Comparison of ENCODE assay signal across 8 cellular contexts in genomic region chr1:43389326-43390313, GRCh38.
DNase-seq lines count a peak whose midpoint lies in the region; ATAC-seq and TF ChIP-seq lines count a peak whose summit lies in the region.

A gene with protein sequence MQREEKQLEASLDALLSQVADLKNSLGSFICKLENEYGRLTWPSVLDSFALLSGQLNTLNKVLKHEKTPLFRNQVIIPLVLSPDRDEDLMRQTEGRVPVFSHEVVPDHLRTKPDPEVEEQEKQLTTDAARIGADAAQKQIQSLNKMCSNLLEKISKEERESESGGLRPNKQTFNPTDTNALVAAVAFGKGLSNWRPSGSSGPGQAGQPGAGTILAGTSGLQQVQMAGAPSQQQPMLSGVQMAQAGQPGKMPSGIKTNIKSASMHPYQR (minus strand): TSS chr1:43389800. CDS start chr1:43389764, 36 bp downstream.
TSS of gene SZT2 (plus strand) at chr1:43389899. CDS start at chr1:43389969, 70 bp downstream.

- peak within 1 kb of the TSS; percentile 100 for H3K27ac Mint-ChIP-seq in activated naive CD4-positive, alpha-beta T cell treated with anti-CD3 and anti-CD28 coated beads, Interleukin-2, amount 50 U/mL, for 24 hours

- peak; percentile 88 for ATAC-seq in HG02588 (IDR thresholded peaks at IDR 0.05; ENCODE audit: unreplicated experiment)
- ATAC-seq in SK-N-SH treated with all-trans-retinoic acid at 6 μM for 48 hours: peak; percentile 98

- peaks cover 7% of the 10 kb centered on the region for H3K36me3 Mint-ChIP-seq in activated naive CD4-positive, alpha-beta T cell treated with anti-CD3 and anti-CD28 coated beads, Interleukin-2, amount 50 U/mL, for 24 hours

- H3K27me3 Mint-ChIP-seq in activated naive CD4-positive, alpha-beta T cell treated with anti-CD3 and anti-CD28 coated beads, Interleukin-2, amount 50 U/mL, for 24 hours: no peaks in the 10 kb centered on the region

- H3K4me1 Mint-ChIP-seq in activated naive CD4-positive, alpha-beta T cell treated with anti-CD3 and anti-CD28 coated beads, Interleukin-2, amount 50 U/mL, for 24 hours: peaks cover 62% of the 10 kb centered on the region

- peak within 1 kb of the TSS; percentile 100 for H3K4me3 Mint-ChIP-seq in activated naive CD4-positive, alpha-beta T cell treated with anti-CD3 and anti-CD28 coated beads, Interleukin-2, amount 50 U/mL, for 24 hours

- DNase-seq in GM04504 (ENCODE audit: low read depth) (peak; percentile 87), NCI-H1092 treated with DMSO at 0.1 percent for 48 hours (lab: John Stamatoyannopoulos, UW) (peak; percentile 97), globus pallidus (ENCODE audit: low spot score) (peak; percentile 95), nucleus accumbens (lab: John Stamatoyannopoulos, UW) (peak; percentile 58 to 97 (median 91)), superior temporal gyrus (ENCODE audit: extremely low spot score) (peak; percentile 99)

- no peaks in the 10 kb centered on the region for H3K9me3 Mint-ChIP-seq in activated naive CD4-positive, alpha-beta T cell treated with anti-CD3 and anti-CD28 coated beads, Interleukin-2, amount 50 U/mL, for 24 hours

TF ChIP-seq in SK-N-SH treated with all-trans-retinoic acid at 6 μM for 48 hours, 23 proteins besides CTCF, POLR2A, EP300 and RAD21:
- no peak for TF ChIP-seq TOX (CRISPR knock-in tag; IDR thresholded peaks at IDR 0.05; ENCODE audit: borderline replicate concordance)
- no peak for TF ChIP-seq ARNTL (CRISPR knock-in tag; IDR thresholded peaks at IDR 0.05; ENCODE audit: borderline replicate concordance, low read depth)
- TF ChIP-seq SNAI2 (CRISPR knock-in tag; IDR thresholded peaks at IDR 0.05): no peak
- TF ChIP-seq RARB (CRISPR knock-in tag; IDR thresholded peaks at IDR 0.05): no peak
- TF ChIP-seq PPARA (CRISPR knock-in tag; IDR thresholded peaks at IDR 0.05; ENCODE audit: borderline replicate concordance): no peak
- TF ChIP-seq, protein P1, sequence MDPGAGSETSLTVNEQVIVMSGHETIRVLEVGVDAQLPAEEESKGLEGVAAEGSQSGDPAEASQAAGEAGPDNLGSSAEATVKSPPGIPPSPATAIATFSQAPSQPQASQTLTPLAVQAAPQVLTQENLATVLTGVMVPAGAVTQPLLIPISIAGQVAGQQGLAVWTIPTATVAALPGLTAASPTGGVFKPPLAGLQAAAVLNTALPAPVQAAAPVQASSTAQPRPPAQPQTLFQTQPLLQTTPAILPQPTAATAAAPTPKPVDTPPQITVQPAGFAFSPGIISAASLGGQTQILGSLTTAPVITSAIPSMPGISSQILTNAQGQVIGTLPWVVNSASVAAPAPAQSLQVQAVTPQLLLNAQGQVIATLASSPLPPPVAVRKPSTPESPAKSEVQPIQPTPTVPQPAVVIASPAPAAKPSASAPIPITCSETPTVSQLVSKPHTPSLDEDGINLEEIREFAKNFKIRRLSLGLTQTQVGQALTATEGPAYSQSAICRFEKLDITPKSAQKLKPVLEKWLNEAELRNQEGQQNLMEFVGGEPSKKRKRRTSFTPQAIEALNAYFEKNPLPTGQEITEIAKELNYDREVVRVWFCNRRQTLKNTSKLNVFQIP (CRISPR knock-in tag; IDR thresholded peaks at IDR 0.05; ENCODE audit: borderline replicate concordance, low read depth): no peak
- no peak for TF ChIP-seq ZNF70 (CRISPR knock-in tag; IDR thresholded peaks at IDR 0.05)
- no peak for TF ChIP-seq ISL1 (CRISPR knock-in tag; IDR thresholded peaks at IDR 0.05)
- no peak for TF ChIP-seq OSR1 (CRISPR knock-in tag; IDR thresholded peaks at IDR 0.05)
- no peak for TF ChIP-seq ZFP3 (CRISPR knock-in tag; IDR thresholded peaks at IDR 0.05)
- TF ChIP-seq ZNF565 (CRISPR knock-in tag; conservative IDR thresholded peaks at IDR 0.05; ENCODE audit: low read depth): no peak
- no peak for TF ChIP-seq BACH2 (CRISPR knock-in tag; IDR thresholded peaks at IDR 0.05; ENCODE audit: borderline replicate concordance)
- TF ChIP-seq TCF4 (CRISPR knock-in tag; IDR thresholded peaks at IDR 0.05; ENCODE audit: borderline replicate concordance): no peak
- TF ChIP-seq, protein P2, sequence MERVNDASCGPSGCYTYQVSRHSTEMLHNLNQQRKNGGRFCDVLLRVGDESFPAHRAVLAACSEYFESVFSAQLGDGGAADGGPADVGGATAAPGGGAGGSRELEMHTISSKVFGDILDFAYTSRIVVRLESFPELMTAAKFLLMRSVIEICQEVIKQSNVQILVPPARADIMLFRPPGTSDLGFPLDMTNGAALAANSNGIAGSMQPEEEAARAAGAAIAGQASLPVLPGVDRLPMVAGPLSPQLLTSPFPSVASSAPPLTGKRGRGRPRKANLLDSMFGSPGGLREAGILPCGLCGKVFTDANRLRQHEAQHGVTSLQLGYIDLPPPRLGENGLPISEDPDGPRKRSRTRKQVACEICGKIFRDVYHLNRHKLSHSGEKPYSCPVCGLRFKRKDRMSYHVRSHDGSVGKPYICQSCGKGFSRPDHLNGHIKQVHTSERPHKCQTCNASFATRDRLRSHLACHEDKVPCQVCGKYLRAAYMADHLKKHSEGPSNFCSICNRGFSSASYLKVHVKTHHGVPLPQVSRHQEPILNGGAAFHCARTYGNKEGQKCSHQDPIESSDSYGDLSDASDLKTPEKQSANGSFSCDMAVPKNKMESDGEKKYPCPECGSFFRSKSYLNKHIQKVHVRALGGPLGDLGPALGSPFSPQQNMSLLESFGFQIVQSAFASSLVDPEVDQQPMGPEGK (CRISPR knock-in tag; IDR thresholded peaks at IDR 0.05; ENCODE audit: borderline replicate concordance): no peak
- TF ChIP-seq ZFP30 (CRISPR knock-in tag; IDR thresholded peaks at IDR 0.05): no peak
- no peak for TF ChIP-seq GLIS3 (CRISPR knock-in tag; IDR thresholded peaks at IDR 0.05)
- TF ChIP-seq, protein P3, sequence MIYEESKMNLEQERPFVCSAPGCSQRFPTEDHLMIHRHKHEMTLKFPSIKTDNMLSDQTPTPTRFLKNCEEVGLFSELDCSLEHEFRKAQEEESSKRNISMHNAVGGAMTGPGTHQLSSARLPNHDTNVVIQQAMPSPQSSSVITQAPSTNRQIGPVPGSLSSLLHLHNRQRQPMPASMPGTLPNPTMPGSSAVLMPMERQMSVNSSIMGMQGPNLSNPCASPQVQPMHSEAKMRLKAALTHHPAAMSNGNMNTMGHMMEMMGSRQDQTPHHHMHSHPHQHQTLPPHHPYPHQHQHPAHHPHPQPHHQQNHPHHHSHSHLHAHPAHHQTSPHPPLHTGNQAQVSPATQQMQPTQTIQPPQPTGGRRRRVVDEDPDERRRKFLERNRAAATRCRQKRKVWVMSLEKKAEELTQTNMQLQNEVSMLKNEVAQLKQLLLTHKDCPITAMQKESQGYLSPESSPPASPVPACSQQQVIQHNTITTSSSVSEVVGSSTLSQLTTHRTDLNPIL (CRISPR knock-in tag; IDR thresholded peaks at IDR 0.05; ENCODE audit: low read depth): no peak
- no peak for TF ChIP-seq ZC3H10 (CRISPR knock-in tag; IDR thresholded peaks at IDR 0.05)
- TF ChIP-seq CSDC2 (CRISPR knock-in tag; IDR thresholded peaks at IDR 0.05): no peak

Comparison
In these comparisons a context has a peak if more than half of its experiments do, and no peak if none do; other contexts are left out.
1. Peak in every context shown above with its lines: DNase-seq and ATAC-seq.